In the genomic region with DNA sequence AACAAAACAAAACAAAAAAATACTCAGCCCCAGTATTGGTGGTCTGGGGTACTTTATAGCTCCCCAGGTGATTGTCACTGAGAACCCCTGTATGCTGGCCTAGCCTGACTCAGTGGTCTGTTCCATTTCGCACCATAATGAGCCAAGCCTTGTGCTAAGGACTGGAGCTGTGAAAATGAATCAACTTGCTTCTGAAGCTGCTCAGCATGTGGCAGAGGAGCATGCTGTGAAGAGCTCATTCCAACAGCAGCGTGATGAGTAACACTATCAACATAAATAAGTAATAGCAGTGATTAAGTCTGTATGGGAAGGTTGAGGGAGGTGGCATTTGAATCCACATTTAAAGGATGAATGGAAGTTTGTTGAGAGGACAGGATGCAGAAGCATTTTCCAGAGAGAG, we compare ENCODE assay signal across 14 cellular contexts.
DNase-seq lines count a peak whose midpoint lies in the region; ATAC-seq and TF ChIP-seq lines count a peak whose summit lies in the region.
"Had no signal": no experiment of that assay in that cellular context is flagged by ENCODE, and none has a peak within 500 bp of the region (broad histone marks: within the 10 kb centered on the region; RNA-seq: fewer than 3 reads in every experiment).

No MANE protein-coding gene starts in this region.

- H3F3A ChIP-seq in GM23338 (replicated peaks; ENCODE audit: low read depth) = no peaks in the 10 kb centered on the region; the same call in 1 of the 2 replicates

- no peak overlapping the region for H2AFZ ChIP-seq in GM23338

- H3K36me3 ChIP-seq in GM23338 (ENCODE audit: insufficient read depth) = no peaks in the 10 kb centered on the region
- H3K36me3 ChIP-seq: heart right ventricle, pancreas had no signal

- H3K4me1 Mint-ChIP-seq in GM23338 (peaks cover 46% of the 10 kb centered on the region), T-helper 17 cell (no peaks in the 10 kb centered on the region)
- H3K4me1 Mint-ChIP-seq: IgD-negative memory B cell had no signal

- H3K27me3 Mint-ChIP-seq in GM23338 (ENCODE audit: insufficient read depth, low read depth, poor library complexity) = peaks cover 3% of the 10 kb centered on the region
- peaks cover 45% of the 10 kb centered on the region for H3K27me3 Mint-ChIP-seq in T-helper 17 cell

- no peaks in the 10 kb centered on the region for H3K9me2 ChIP-seq in GM23338 (ENCODE audit: insufficient read depth)

- peaks cover 37% of the 10 kb centered on the region for H3K4me1 ChIP-seq in GM23338 (ENCODE audit: insufficient read depth)
- H3K4me1 ChIP-seq: pancreas had no signal

- H3K9me3 ChIP-seq in T-helper 17 cell (ENCODE audit: control insufficient read depth, low read length, poor library complexity, severe bottlenecking) = no peaks in the 10 kb centered on the region
- H3K9me3 ChIP-seq: heart right ventricle, pancreas had no signal

- H3K36me3 Mint-ChIP-seq in GM23338 (ENCODE audit: low read depth) (no peaks in the 10 kb centered on the region; the same call in 2 of the 3 replicates), T-helper 17 cell (ENCODE audit: low read depth) (peaks cover 4% of the 10 kb centered on the region)
- H3K36me3 Mint-ChIP-seq: IgD-negative memory B cell had no signal

- ATAC-seq in GM23338 (peak; percentile 82), T-helper 17 cell (no peak), HG03354 (IDR thresholded peaks at IDR 0.05; ENCODE audit: poor library complexity, severe bottlenecking, unreplicated experiment) (no peak), HG03108 (IDR thresholded peaks at IDR 0.05; ENCODE audit: unreplicated experiment) (no peak), left colon (no peak)
- ATAC-seq: heart right ventricle; pancreas; stimulated activated naive CD8-positive, alpha-beta T cell treated with anti-CD3 and anti-CD28 coated beads, Interleukin-15, Interleukin-2, amounts not matched to agents 100 U/mL and 50 U/mL, for 24 hours had no signal

- H3K79me2 ChIP-seq in GM23338 (replicated peaks; ENCODE audit: insufficient read depth) = no peaks in the 10 kb centered on the region

- no peaks in the 10 kb centered on the region for H3K27me3 ChIP-seq in GM23338 (ENCODE audit: insufficient read depth)
- H3K27me3 ChIP-seq: heart right ventricle, pancreas had no signal

- H3K27ac Mint-ChIP-seq in GM23338 = peak overlapping the region; percentile 10; the same call in 1 of the 2 replicates
- no peak overlapping the region for H3K27ac Mint-ChIP-seq in T-helper 17 cell
- H3K27ac Mint-ChIP-seq: IgD-negative memory B cell had no signal

- intact Hi-C loops in left colon (cut with DNase I, micrococcal nuclease) = no loop called here

- H4K20me1 ChIP-seq in GM23338 (replicated peaks; ENCODE audit: insufficient read depth) = no peaks in the 10 kb centered on the region

- H3K4me2 ChIP-seq in GM23338 = peak overlapping the region; percentile 31

- TF ChIP-seq CTCF in GM23338 (conservative IDR thresholded peaks at IDR 0.05; ENCODE audit: low read depth in 2 of 2) (no peak), epithelial cell of esophagus (IDR thresholded peaks at IDR 0.05; ENCODE audit: insufficient read depth, low read depth, low read length, missing control alignments) (no peak)

- peak; percentile 70 for DNase-seq in GM23338 (ENCODE audit: low spot score)
- DNase-seq in NCI-H460 (ENCODE audit: extremely low read depth, low read depth) = peak; percentile 72
- DNase-seq in epithelial cell of esophagus (ENCODE audit: low read depth) = peak; percentile 93
- DNase-seq in occipital lobe (lab: John Stamatoyannopoulos, UW) = peak; percentile 34
- DNase-seq in T-helper 17 cell = no peak
- DNase-seq in left colon = no peak
- DNase-seq: heart right ventricle; NCI-H2171 treated with DMSO at 0.1 percent for 48 hours; pancreas; stimulated activated naive CD8-positive, alpha-beta T cell treated with anti-CD3 and anti-CD28 coated beads, Interleukin-15, Interleukin-2, amounts not matched to agents 100 U/mL and 50 U/mL, for 24 hours had no signal

- no peak overlapping the region; the same call in 1 of the 2 replicates for H3K27ac ChIP-seq in GM23338 (ENCODE audit: low read depth)
- H3K27ac ChIP-seq: heart right ventricle, VCaP had no signal

- no peaks in the 10 kb centered on the region for H3K9me3 Mint-ChIP-seq in GM23338
- H3K9me3 Mint-ChIP-seq: IgD-negative memory B cell had no signal

- H3K4me3 Mint-ChIP-seq in GM23338 = no peak overlapping the region; the same call in 2 of the 3 replicates
- H3K4me3 Mint-ChIP-seq in T-helper 17 cell = no peak overlapping the region
- H3K4me3 Mint-ChIP-seq: IgD-negative memory B cell had no signal

- H3K4me3 ChIP-seq in GM23338 (no peak overlapping the region), epithelial cell of esophagus (ENCODE audit: low read length) (no peak overlapping the region)
- H3K4me3 ChIP-seq: heart right ventricle, pancreas had no signal

TF ChIP-seq in GM23338, 12 proteins besides CTCF, POLR2A, EP300 and RAD21 (continues in another document):
- TF ChIP-seq POLR2AphosphoS5 (IDR thresholded peaks at IDR 0.05; ENCODE audit: low read depth) (no peak), ZNF114 (CRISPR knock-in tag; IDR thresholded peaks at IDR 0.05) (no peak), JUNB (IDR thresholded peaks at IDR 0.05; ENCODE audit: unreplicated experiment) (no peak), CREB1 (CRISPR knock-in tag; IDR thresholded peaks at IDR 0.05; ENCODE audit: low read depth) (no peak), EZH2 (IDR thresholded peaks at IDR 0.05; ENCODE audit: low read depth, unreplicated experiment) (no peak), EZH2phosphoT487 (IDR thresholded peaks at IDR 0.05; ENCODE audit: unreplicated experiment) (no peak), ZNF331 (CRISPR knock-in tag; IDR thresholded peaks at IDR 0.05; ENCODE audit: low read depth) (no peak), STAT1 (IDR thresholded peaks at IDR 0.05; ENCODE audit: unreplicated experiment) (no peak), NANOG (IDR thresholded peaks at IDR 0.05; ENCODE audit: borderline replicate concordance) (peak; percentile 60; the same call in 1 of the 2 replicates)
- TF ChIP-seq, protein P1, sequence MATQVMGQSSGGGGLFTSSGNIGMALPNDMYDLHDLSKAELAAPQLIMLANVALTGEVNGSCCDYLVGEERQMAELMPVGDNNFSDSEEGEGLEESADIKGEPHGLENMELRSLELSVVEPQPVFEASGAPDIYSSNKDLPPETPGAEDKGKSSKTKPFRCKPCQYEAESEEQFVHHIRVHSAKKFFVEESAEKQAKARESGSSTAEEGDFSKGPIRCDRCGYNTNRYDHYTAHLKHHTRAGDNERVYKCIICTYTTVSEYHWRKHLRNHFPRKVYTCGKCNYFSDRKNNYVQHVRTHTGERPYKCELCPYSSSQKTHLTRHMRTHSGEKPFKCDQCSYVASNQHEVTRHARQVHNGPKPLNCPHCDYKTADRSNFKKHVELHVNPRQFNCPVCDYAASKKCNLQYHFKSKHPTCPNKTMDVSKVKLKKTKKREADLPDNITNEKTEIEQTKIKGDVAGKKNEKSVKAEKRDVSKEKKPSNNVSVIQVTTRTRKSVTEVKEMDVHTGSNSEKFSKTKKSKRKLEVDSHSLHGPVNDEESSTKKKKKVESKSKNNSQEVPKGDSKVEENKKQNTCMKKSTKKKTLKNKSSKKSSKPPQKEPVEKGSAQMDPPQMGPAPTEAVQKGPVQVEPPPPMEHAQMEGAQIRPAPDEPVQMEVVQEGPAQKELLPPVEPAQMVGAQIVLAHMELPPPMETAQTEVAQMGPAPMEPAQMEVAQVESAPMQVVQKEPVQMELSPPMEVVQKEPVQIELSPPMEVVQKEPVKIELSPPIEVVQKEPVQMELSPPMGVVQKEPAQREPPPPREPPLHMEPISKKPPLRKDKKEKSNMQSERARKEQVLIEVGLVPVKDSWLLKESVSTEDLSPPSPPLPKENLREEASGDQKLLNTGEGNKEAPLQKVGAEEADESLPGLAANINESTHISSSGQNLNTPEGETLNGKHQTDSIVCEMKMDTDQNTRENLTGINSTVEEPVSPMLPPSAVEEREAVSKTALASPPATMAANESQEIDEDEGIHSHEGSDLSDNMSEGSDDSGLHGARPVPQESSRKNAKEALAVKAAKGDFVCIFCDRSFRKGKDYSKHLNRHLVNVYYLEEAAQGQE (IDR thresholded peaks at IDR 0.05; ENCODE audit: unreplicated experiment) = no peak
- TF ChIP-seq, protein P2, sequence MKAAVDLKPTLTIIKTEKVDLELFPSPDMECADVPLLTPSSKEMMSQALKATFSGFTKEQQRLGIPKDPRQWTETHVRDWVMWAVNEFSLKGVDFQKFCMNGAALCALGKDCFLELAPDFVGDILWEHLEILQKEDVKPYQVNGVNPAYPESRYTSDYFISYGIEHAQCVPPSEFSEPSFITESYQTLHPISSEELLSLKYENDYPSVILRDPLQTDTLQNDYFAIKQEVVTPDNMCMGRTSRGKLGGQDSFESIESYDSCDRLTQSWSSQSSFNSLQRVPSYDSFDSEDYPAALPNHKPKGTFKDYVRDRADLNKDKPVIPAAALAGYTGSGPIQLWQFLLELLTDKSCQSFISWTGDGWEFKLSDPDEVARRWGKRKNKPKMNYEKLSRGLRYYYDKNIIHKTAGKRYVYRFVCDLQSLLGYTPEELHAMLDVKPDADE (IDR thresholded peaks at IDR 0.05) = no peak

Comparison
In these comparisons a context has a peak if more than half of its experiments do, and no peak if none do; other contexts are left out.
1. DNase-seq: peak in GM23338 (single experiment), NCI-H460 (single experiment), epithelial cell of esophagus (single experiment) and occipital lobe (single experiment); none in T-helper 17 cell (0 of 3) and left colon (0 of 2).